In genomic region chrX:2559124-2559523, GRCh38 we compare ENCODE assay signal across 20 cellular contexts. TPM values are rescaled to one million over a fixed set of nuclear protein-coding genes. Genes with fewer than 3 reads are reported as not detected.
DNase-seq lines count a peak whose midpoint lies in the region; ATAC-seq and TF ChIP-seq lines count a peak whose summit lies in the region.
"Had no signal": no experiment of that assay in that cellular context is flagged by ENCODE, and none has a peak within 500 bp of the region (broad histone marks: within the 10 kb centered on the region; RNA-seq: fewer than 3 reads in every experiment).

No MANE protein-coding gene starts in this region.

- no peak overlapping the region for H3K27ac ChIP-seq in H9 (ENCODE audit: insufficient read length, low read depth, low read length)
- H3K27ac ChIP-seq: BLaER1 had no signal

- no peaks in the 10 kb centered on the region for H4K20me1 ChIP-seq in H9 (ENCODE audit: control insufficient read depth, insufficient read depth, insufficient read length)
- H4K20me1 ChIP-seq: BLaER1 had no signal

- peaks cover 9 to 14% (median 11%) of the 10 kb centered on the region in 3 experiments for H3K36me3 Mint-ChIP-seq in H9 (ENCODE audit: insufficient read depth in 1 of 3, low read depth in 3 of 3)
- H3K36me3 Mint-ChIP-seq: CD8-positive, alpha-beta T cell had no signal

- no CpG with 5 or more reads among the region's 3 CpGs for WGBS in H9 (ENCODE audit: extremely low coverage, insufficient read length, low lambda C conversion rate)

- H4K5ac ChIP-seq in H9 (ENCODE audit: insufficient read length, low read depth, low read length): no peak overlapping the region

- peaks cover 4% of the 10 kb centered on the region; the same call in 1 of the 2 replicates for H3K27me3 Mint-ChIP-seq in H9 (ENCODE audit: low read depth)

- H3K27me3 ChIP-seq in H7 (ENCODE audit: control insufficient read depth, insufficient read depth, low read length) (no peaks in the 10 kb centered on the region), H9 (ENCODE audit: insufficient read depth, low read length) (no peaks in the 10 kb centered on the region)
- H3K27me3 ChIP-seq: BLaER1 had no signal

- no peaks in the 10 kb centered on the region for H3K23me2 ChIP-seq in H9 (ENCODE audit: insufficient read length, low read depth, low read length, poor library complexity, severe bottlenecking)

- no peak overlapping the region for H2BK120ac ChIP-seq in H9 (ENCODE audit: low read depth, low read length, poor library complexity, severe bottlenecking)

- H3K4me1 ChIP-seq in H9 (ENCODE audit: insufficient read depth, low read length): peaks cover 3% of the 10 kb centered on the region; the same call in 1 of the 2 replicates

- H3T11ph ChIP-seq in H9 (ENCODE audit: low read length): no peak overlapping the region

- no peak overlapping the region for H3K27ac Mint-ChIP-seq in H9
- H3K27ac Mint-ChIP-seq: CD8-positive, alpha-beta T cell; GM23338 had no signal

- no peak overlapping the region for H4K91ac ChIP-seq in H9 (ENCODE audit: insufficient read length, low read depth, low read length)

- no peak overlapping the region for H3K14ac ChIP-seq in H9 (ENCODE audit: insufficient read depth, low read length)

- H3K4me3 Mint-ChIP-seq in H9: no peak overlapping the region
- H3K4me3 Mint-ChIP-seq: CD8-positive, alpha-beta T cell; GM23338 had no signal

- H3K79me2 ChIP-seq in H9 (ENCODE audit: insufficient read depth, low read length): no peaks in the 10 kb centered on the region

- peaks cover 10 to 16% of the 10 kb centered on the region in 2 experiments for H3K9me3 Mint-ChIP-seq in H9
- H3K9me3 Mint-ChIP-seq: CD8-positive, alpha-beta T cell had no signal

- ATAC-seq in SK-N-SH treated with all-trans-retinoic acid at 6 μM for 48 hours: peak; percentile 44; the same call in 1 of the 3 replicates
- ATAC-seq: CD8-positive, alpha-beta T cell; GM23338; HepG2 had no signal

- H2BK15ac ChIP-seq in H9 (ENCODE audit: low read depth, low read length): no peak overlapping the region

- no peak overlapping the region for H2AFZ ChIP-seq in H9 (ENCODE audit: low read length)

- TF ChIP-seq CTCF in foreskin fibroblast (IDR thresholded peaks at IDR 0.05; ENCODE audit: low read depth, low read length) (no peak), H9 (conservative IDR thresholded peaks at IDR 0.05) (no peak)

- peak; percentile 31 for DNase-seq in AG08395 (ENCODE audit: low spot score)
- DNase-seq in EH (ENCODE audit: low read depth): peak; percentile 83
- DNase-seq in foreskin fibroblast: peak; percentile 10 to 43
- no peak for DNase-seq in H7
- DNase-seq in H9: no peak
- no peak for DNase-seq in Ammon's horn (ENCODE audit: low spot score)
- DNase-seq: ACHN; Calu3; CD8-positive, alpha-beta T cell; EL; KG1; NCI-H1694 treated with DMSO at 0.1 percent for 48 hours; NCI-H2107; NCI-H510A; NCI-H774; SHP77 treated with DMSO at 0.1 percent for 48 hours had no signal

- H3K4ac ChIP-seq in H9 (ENCODE audit: low read depth, low read length): no peak overlapping the region

- H3K4me1 Mint-ChIP-seq in H9: peaks cover 4 to 9% of the 10 kb centered on the region in 2 experiments; a peak in 3 of 4 replicates

- H3K9ac ChIP-seq in H9 (ENCODE audit: extremely low read depth, insufficient read length, low read length): no peak overlapping the region
- H3K9ac ChIP-seq: BLaER1 had no signal

- no peaks in the 10 kb centered on the region for H3K9me3 ChIP-seq in H9 (ENCODE audit: control insufficient read depth, low read depth, low read length)

- H2BK12ac ChIP-seq in H9 (ENCODE audit: insufficient read length, low read depth, low read length): no peak overlapping the region

- no peak overlapping the region for H4K8ac ChIP-seq in H9 (replicated peaks; ENCODE audit: insufficient read length, low read depth, low read length)

- no peak overlapping the region for H3K4me2 ChIP-seq in H9 (ENCODE audit: insufficient read depth, insufficient read length, low read length)
- H3K4me2 ChIP-seq: BLaER1, GM23338 had no signal

- H2AK5ac ChIP-seq in H9 (ENCODE audit: insufficient read length, low read length): no peak overlapping the region

- no peaks in the 10 kb centered on the region for H3K79me1 ChIP-seq in H9 (ENCODE audit: insufficient read depth, low read depth, low read length, poor library complexity, severe bottlenecking)

- H2BK20ac ChIP-seq in H9 (ENCODE audit: low read depth, low read length, poor library complexity, severe bottlenecking): no peak overlapping the region

- no peak overlapping the region for H3K23ac ChIP-seq in H9 (ENCODE audit: insufficient read length, low read depth, low read length)

- H3K18ac ChIP-seq in H9 (ENCODE audit: insufficient read length, low read depth, low read length): no peak overlapping the region

- H3K4me3 ChIP-seq in foreskin fibroblast (ENCODE audit: low read depth in 1 of 2, low read length in 2 of 2) (no peak overlapping the region), H7 (ENCODE audit: insufficient read depth, low read depth, low read length) (no peak overlapping the region)
- H3K4me3 ChIP-seq: BLaER1, GM23338 had no signal

- no peak overlapping the region for H2BK5ac ChIP-seq in H9 (ENCODE audit: insufficient read length, low read length)

- H3K36me3 ChIP-seq in H7 (replicated peaks; ENCODE audit: control insufficient read depth, insufficient read depth, low read length): no peaks in the 10 kb centered on the region
- H3K36me3 ChIP-seq: BLaER1 had no signal

- H3K56ac ChIP-seq in H9 (ENCODE audit: insufficient read length, low read depth, low read length): no peak overlapping the region

TF ChIP-seq in SK-N-SH treated with all-trans-retinoic acid at 6 μM for 48 hours, 23 proteins besides CTCF, POLR2A, EP300 and RAD21:
- TF ChIP-seq, protein P1, sequence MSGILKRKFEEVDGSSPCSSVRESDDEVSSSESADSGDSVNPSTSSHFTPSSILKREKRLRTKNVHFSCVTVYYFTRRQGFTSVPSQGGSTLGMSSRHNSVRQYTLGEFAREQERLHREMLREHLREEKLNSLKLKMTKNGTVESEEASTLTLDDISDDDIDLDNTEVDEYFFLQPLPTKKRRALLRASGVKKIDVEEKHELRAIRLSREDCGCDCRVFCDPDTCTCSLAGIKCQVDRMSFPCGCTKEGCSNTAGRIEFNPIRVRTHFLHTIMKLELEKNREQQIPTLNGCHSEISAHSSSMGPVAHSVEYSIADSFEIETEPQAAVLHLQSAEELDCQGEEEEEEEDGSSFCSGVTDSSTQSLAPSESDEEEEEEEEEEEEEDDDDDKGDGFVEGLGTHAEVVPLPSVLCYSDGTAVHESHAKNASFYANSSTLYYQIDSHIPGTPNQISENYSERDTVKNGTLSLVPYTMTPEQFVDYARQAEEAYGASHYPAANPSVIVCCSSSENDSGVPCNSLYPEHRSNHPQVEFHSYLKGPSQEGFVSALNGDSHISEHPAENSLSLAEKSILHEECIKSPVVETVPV (CRISPR knock-in tag; IDR thresholded peaks at IDR 0.05): no peak
- no peak for TF ChIP-seq ZNF70 (CRISPR knock-in tag; IDR thresholded peaks at IDR 0.05)
- TF ChIP-seq PPARA (CRISPR knock-in tag; IDR thresholded peaks at IDR 0.05; ENCODE audit: borderline replicate concordance): no peak
- TF ChIP-seq ZNF565 (CRISPR knock-in tag; conservative IDR thresholded peaks at IDR 0.05; ENCODE audit: low read depth): no peak
- no peak for TF ChIP-seq ZC3H10 (CRISPR knock-in tag; IDR thresholded peaks at IDR 0.05)
- no peak for TF ChIP-seq CREB5 (CRISPR knock-in tag; IDR thresholded peaks at IDR 0.05; ENCODE audit: low read depth)
- TF ChIP-seq ZFP3 (CRISPR knock-in tag; IDR thresholded peaks at IDR 0.05): no peak
- TF ChIP-seq ISL1 (CRISPR knock-in tag; IDR thresholded peaks at IDR 0.05): no peak
- no peak for TF ChIP-seq GLIS3 (CRISPR knock-in tag; IDR thresholded peaks at IDR 0.05)
TF ChIP-seq in SK-N-SH treated with all-trans-retinoic acid at 6 μM for 48 hours: peak in this region for 0.

RNA-seq across cellular contexts. Expression of gene DHRSX, which starts 58.3 kb away (rescaled TPM):
- total RNA-seq in H7 (2014; rRNA removed; shearing (Covaris generic)): 25.5 and 29.6 TPM in 2 replicates
- total RNA-seq in H9 (2021): 42.3 and 44.0 TPM in 2 replicates

RNA-seq across cellular contexts. Expression of gene ZBED1, which starts 58.3 kb away (rescaled TPM):
- total RNA-seq in H7 (2014; rRNA removed; shearing (Covaris generic)): 55.4 and 59.1 TPM in 2 replicates
- total RNA-seq in H9 (2021): 61.1 and 63.8 TPM in 2 replicates

Comparison
In these comparisons a context has a peak if more than half of its experiments do, and no peak if none do; other contexts are left out.
1. DNase-seq: peak in AG08395 (single experiment), EH (single experiment) and foreskin fibroblast (2 of 2); none in H7 (single experiment), H9 (single experiment) and Ammon's horn (single experiment).